In the genomic region with DNA sequence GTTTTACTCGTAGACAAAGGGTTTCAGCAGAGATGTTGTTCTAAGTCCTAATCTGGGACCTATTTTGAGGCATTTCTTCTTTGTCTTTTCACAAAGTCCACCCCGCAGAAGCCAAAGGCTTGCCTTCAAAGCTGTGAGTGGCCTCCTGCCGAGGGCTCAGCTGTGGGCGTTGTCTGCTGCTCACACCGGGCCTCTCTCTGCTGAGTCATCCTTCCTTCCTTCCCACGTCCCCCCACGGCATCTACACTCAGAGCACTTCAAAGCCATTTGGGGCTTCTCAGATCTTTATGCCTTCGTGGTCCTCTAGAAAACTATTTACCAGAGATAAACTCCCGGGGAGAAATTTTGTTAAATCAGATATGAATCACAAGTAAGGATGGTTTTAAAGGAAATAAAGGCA, we compare ENCODE assay signal across 8 cellular contexts.
DNase-seq lines count a peak whose midpoint lies in the region; ATAC-seq and TF ChIP-seq lines count a peak whose summit lies in the region.

No MANE protein-coding gene starts in this region.

- H3K9me3 ChIP-seq in OCI-LY1 (ENCODE audit: low read length), result no peaks in the 10 kb centered on the region

- H3K9me2 ChIP-seq in OCI-LY1 (ENCODE audit: low read depth, low read length), result no peaks in the 10 kb centered on the region

- DNase-seq in GM12864 (ENCODE audit: low read depth), result peak; percentile 37
- DNase-seq in activated T-cell treated with anti-CD3 and anti-CD28 coated beads for 4 hours, result peak; percentile 61
- DNase-seq in head of caudate nucleus, result peak in 34 of 42 donors; percentile 11 to 66 (median 32)
- DNase-seq in stimulated activated CD8-positive, alpha-beta memory T cell treated with anti-CD3 and anti-CD28 coated beads, Interleukin-12 subunit alpha, Interleukin-12 subunit beta, amount 100 ng/mL, for 1 hour (ENCODE audit: low read depth), result peak; percentile 40
- DNase-seq in NCI-H187 treated with DMSO at 0.1 percent for 48 hours (lab: John Stamatoyannopoulos, UW), result no peak

- intact Hi-C loops in head of caudate nucleus (cut with DNase I), result no loop called here

- H2AFZ ChIP-seq in OCI-LY1 (ENCODE audit: low read length), result 0 out of 2 replicates have a peak overlapping the region, but pooled peaks have one; percentile 14

- TF ChIP-seq CTCF in GM12864 (IDR thresholded peaks at IDR 0.05; ENCODE audit: low read depth, low read length, missing control alignments), result no peak
- no peak for TF ChIP-seq CTCF in OCI-LY1 (IDR thresholded peaks at IDR 0.05; ENCODE audit: low read length)

- ATAC-seq in HG02623 (IDR thresholded peaks at IDR 0.05; ENCODE audit: unreplicated experiment) (peak; percentile 40), HG03280 (IDR thresholded peaks at IDR 0.05; ENCODE audit: unreplicated experiment) (no peak)

- no peak overlapping the region for H3K9ac ChIP-seq in OCI-LY1 (ENCODE audit: low read length)

- no peaks in the 10 kb centered on the region for H3K36me3 ChIP-seq in OCI-LY1 (ENCODE audit: insufficient read depth, low read length)

- no peaks in the 10 kb centered on the region for H3F3A ChIP-seq in OCI-LY1 (ENCODE audit: insufficient read depth, low read length)

- peaks cover 50% of the 10 kb centered on the region for H3K4me1 ChIP-seq in OCI-LY1 (ENCODE audit: insufficient read depth, low read length, severe bottlenecking)

- H3K4me3 ChIP-seq in GM12864 (ENCODE audit: low read depth, low read length) (no peak overlapping the region), OCI-LY1 (ENCODE audit: low read depth, low read length, poor library complexity, severe bottlenecking) (no peak overlapping the region)

- H3K79me2 ChIP-seq in OCI-LY1 (ENCODE audit: insufficient read depth, low read length), result no peaks in the 10 kb centered on the region

- H4K20me1 ChIP-seq in OCI-LY1 (ENCODE audit: insufficient read depth, low read length), result no peaks in the 10 kb centered on the region

- H3K27me3 ChIP-seq in OCI-LY1 (ENCODE audit: insufficient read depth, low read length), result no peaks in the 10 kb centered on the region

- no peak overlapping the region for H3K4me2 ChIP-seq in OCI-LY1 (ENCODE audit: low read length)

- no peak overlapping the region for H3K27ac ChIP-seq in OCI-LY1 (ENCODE audit: low read depth, low read length, poor library complexity, severe bottlenecking)
